In genomic region chr20:38609828-38610227, GRCh38 we compare ENCODE assay signal across 19 cellular contexts. TPM values are rescaled to one million over a fixed set of nuclear protein-coding genes. Genes with fewer than 3 reads are reported as not detected.
DNase-seq lines count a peak whose midpoint lies in the region; ATAC-seq lines count a peak whose summit lies in the region.
"Had no signal": no experiment of that assay in that cellular context is flagged by ENCODE, and none has a peak within 500 bp of the region (broad histone marks: within the 10 kb centered on the region; RNA-seq: fewer than 3 reads in every experiment).

No MANE protein-coding gene starts in this region.

- intact Hi-C loops in sciatic nerve (cut with DNase I): no loop called here

- peak overlapping the region; percentile 61 for H3K27ac ChIP-seq in epithelial cell of prostate
- H3K27ac ChIP-seq: BLaER1 had no signal

- DNase-seq in DMS53 (lab: John Stamatoyannopoulos, UW) (peak; percentile 20), DMS53 treated with DMSO at 0.1 percent for 48 hours (lab: John Stamatoyannopoulos, UW; ENCODE audit: unreplicated experiment) (no peak), DMS79 treated with DMSO at 0.1 percent for 48 hours (lab: John Stamatoyannopoulos, UW) (peak; percentile 24), NCI-H2227 treated with DMSO at 0.1 percent for 48 hours (lab: John Stamatoyannopoulos, UW) (peak; percentile 54), epithelial cell of prostate (ENCODE audit: low read depth, low spot score) (no peak), sciatic nerve (ENCODE audit: low spot score) (no peak), NCI-H1105 treated with DMSO at 0.1 percent for 48 hours (lab: John Stamatoyannopoulos, UW) (no peak)
- DNase-seq: 8988T; CD8-positive, alpha-beta T cell; NCI-H1436; NCI-H2029; NCI-H526 treated with DMSO at 0.1 percent for 48 hours had no signal

- ATAC-seq in sciatic nerve (no peak), HG03139 (IDR thresholded peaks at IDR 0.05; ENCODE audit: unreplicated experiment) (no peak)
- ATAC-seq: CD8-positive, alpha-beta T cell had no signal

RNA-seq across cellular contexts. Expression of gene ARHGAP40, which starts 8.2 kb away (rescaled TPM):
- total RNA-seq in sciatic nerve: not detected
- total RNA-seq: CD8-positive, alpha-beta T cell; LHCN-M2; PC-3; T-helper 1 cell treated with Interleukin-12 subunit alpha and Interleukin-12 subunit beta and Interleukin-4 antibody, amounts not matched to agents 30 ng/mL and 1 ng/mL, for 36 hours had no signal

RNA-seq across cellular contexts. Expression of gene ADIG, which starts 28.8 kb away (rescaled TPM):
- not detected for total RNA-seq in sciatic nerve
- total RNA-seq: CD8-positive, alpha-beta T cell; HT1080; LHCN-M2; PC-3; SK-MEL-5; T-helper 1 cell treated with Interleukin-12 subunit alpha and Interleukin-12 subunit beta and Interleukin-4 antibody, amounts not matched to agents 30 ng/mL and 1 ng/mL, for 36 hours had no signal

Comparison
In these comparisons a context has a peak if more than half of its experiments do, and no peak if none do; other contexts are left out.
1. DNase-seq: peak in DMS53 (single experiment), DMS79 treated with DMSO at 0.1 percent for 48 hours (single experiment) and NCI-H2227 treated with DMSO at 0.1 percent for 48 hours (single experiment); none in DMS53 treated with DMSO at 0.1 percent for 48 hours (single experiment), epithelial cell of prostate (single experiment), sciatic nerve (single experiment) and NCI-H1105 treated with DMSO at 0.1 percent for 48 hours (single experiment).